Comparison of ENCODE assay signal across 20 cellular contexts in the genomic region with DNA sequence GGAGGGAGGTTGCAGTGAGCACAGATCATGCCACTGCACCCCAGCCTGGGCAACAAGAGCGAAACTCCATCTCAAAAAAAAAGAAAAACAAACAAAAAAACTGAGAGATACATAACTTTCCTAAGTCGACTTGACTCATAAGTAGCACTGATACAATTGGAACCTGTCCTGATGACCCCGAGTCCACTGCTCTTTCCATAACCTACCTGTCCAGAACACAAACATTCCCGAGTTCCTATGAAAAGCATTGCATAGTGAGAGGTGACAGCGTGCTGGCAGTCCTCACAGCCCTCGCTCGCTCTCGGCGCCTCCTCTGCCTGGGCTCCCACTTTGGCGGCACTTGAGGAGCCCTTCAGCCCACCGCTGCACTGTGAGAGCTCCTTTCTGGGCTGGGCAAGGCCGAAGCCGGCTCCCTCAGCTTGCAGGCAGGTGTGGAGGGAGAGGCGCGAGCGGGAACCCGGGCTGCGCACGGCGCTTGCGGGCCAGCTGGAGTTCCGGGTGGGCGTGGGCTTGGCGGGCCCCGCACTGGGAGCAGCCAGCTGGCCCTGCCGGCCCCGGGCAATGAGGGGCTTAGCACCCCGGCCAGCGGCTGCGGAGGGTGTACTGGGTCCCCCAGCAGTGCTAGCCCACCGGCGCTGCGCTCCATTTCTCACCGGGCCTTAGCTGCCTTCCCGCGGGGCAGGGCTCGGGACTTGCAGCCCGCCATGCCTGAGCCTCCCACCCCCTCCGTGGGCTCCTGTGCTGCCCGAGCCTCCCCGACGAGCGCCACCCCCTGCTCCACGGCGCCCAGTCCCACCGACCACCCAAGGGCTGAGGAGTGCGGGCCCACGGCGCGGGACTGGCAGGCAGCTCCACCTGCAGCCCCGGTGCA. TPM values are rescaled to one million over a fixed set of nuclear protein-coding genes. Genes with fewer than 3 reads are reported as not detected.
"Had no signal": no experiment of that assay in that cellular context is flagged by ENCODE, and none has a peak within 500 bp of the region (broad histone marks: within the 10 kb centered on the region; RNA-seq: fewer than 3 reads in every experiment).

No MANE protein-coding gene starts in this region.

RNA-seq across cellular contexts. Expression of a gene that starts 1.7 kb away (rescaled TPM):
- total RNA-seq: chondrocyte; dermis blood vessel endothelial cell; left lobe of liver; liver; lung microvascular endothelial cell; naive thymus-derived CD8-positive, alpha-beta T cell; sigmoid colon; tibial nerve had no signal
- polyA plus RNA-seq: liver; naive thymus-derived CD8-positive, alpha-beta T cell had no signal

RNA-seq across cellular contexts. Expression of a gene that starts 59.0 kb away (rescaled TPM):
- total RNA-seq: chondrocyte; dermis blood vessel endothelial cell; esophagus squamous epithelium; heart right ventricle; kidney; left lobe of liver; liver; mesenteric fat pad; myocyte; naive thymus-derived CD8-positive, alpha-beta T cell; occipital lobe; psoas muscle; renal cortical epithelial cell; right cardiac atrium; sigmoid colon; subcutaneous adipose tissue; temporal lobe; tibial nerve had no signal
- polyA plus RNA-seq: heart right ventricle; liver; naive thymus-derived CD8-positive, alpha-beta T cell; psoas muscle; right cardiac atrium; urinary bladder had no signal
